ENCODE assay signal across 1 cellular context in the genomic region with DNA sequence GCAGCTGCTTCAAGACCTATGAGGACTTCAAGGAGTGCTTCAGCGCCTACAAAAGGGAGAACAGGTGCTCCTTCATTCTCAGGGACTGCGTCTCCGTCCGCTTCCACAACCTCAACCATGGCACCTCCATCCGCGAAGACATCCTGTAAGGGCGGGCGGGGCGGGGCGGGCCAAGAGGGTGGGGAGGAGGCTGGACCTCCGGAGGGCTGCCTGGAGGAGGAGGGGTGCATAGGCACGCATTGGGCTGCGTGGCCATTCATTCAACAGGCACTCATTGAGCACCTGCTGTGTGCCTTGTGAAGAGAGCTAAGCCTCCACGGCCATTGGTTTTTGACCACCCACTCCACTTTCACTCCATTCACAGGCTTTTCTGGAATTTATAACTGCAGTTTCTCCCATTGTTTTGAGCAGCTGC.
TF ChIP-seq lines count a peak whose summit lies in the region.

No MANE protein-coding gene starts in this region.

TF ChIP-seq in K562, 482 proteins besides CTCF, POLR2A, EP300 and RAD21 (continues in another document):
- TF ChIP-seq CXXC5 (CRISPR knock-in tag; IDR thresholded peaks at IDR 0.05) (peak; percentile 36), RBBP5 (IDR thresholded peaks at IDR 0.05; ENCODE audit: borderline replicate concordance, insufficient read depth, low read length, poor library complexity, severe bottlenecking) (peak; percentile 3), ZFX (CRISPR knock-in tag; IDR thresholded peaks at IDR 0.05) (0 out of 2 replicates have a peak, but pooled peaks have one; percentile 5), ZNF589 (CRISPR knock-in tag; IDR thresholded peaks at IDR 0.05; ENCODE audit: low read depth) (no peak), ZZZ3 (IDR thresholded peaks at IDR 0.05) (no peak), GATA2 (CRISPR knock-in tag; IDR thresholded peaks at IDR 0.05) (no peak), PTRF (tag; IDR thresholded peaks at IDR 0.05) (no peak), NR2C2 (CRISPR knock-in tag; IDR thresholded peaks at IDR 0.05) (no peak), NR2C2 (tag; IDR thresholded peaks at IDR 0.05) (peak; percentile 94), MYBL2 (IDR thresholded peaks at IDR 0.05; ENCODE audit: low read depth) (no peak), MYBL2 (CRISPR knock-in tag; IDR thresholded peaks at IDR 0.05; ENCODE audit: borderline replicate concordance) (no peak), ZNF76 (CRISPR knock-in tag; IDR thresholded peaks at IDR 0.05; ENCODE audit: borderline replicate concordance) (no peak), ZFP36 (IDR thresholded peaks at IDR 0.05; ENCODE audit: low read depth, low read length, partially characterized antibody) (peak; percentile 99), YY1 (IDR thresholded peaks at IDR 0.05; ENCODE audit: borderline replicate concordance in 1 of 3, control insufficient read depth in 1 of 3, extremely low read depth in 1 of 3, insufficient read depth in 3 of 3, insufficient read length in 1 of 3, insufficient replicate concordance in 2 of 3, low read depth in 1 of 3, low read length in 2 of 3) (peak in 1 of 3 experiments; percentile 4), JUND (IDR thresholded peaks at IDR 0.05; ENCODE audit: borderline replicate concordance, low read depth, low read length) (no peak), JUND (tag; IDR thresholded peaks at IDR 0.05; ENCODE audit: borderline replicate concordance, low read depth, low read length) (no peak), ZNF175 (CRISPR knock-in tag; IDR thresholded peaks at IDR 0.05; ENCODE audit: low read depth) (0 out of 2 replicates have a peak, but pooled peaks have one; percentile 1), RCOR1 (IDR thresholded peaks at IDR 0.05; ENCODE audit: borderline replicate concordance in 1 of 2, low read depth in 2 of 2, low read length in 2 of 2) (peak in 1 of 2 experiments; percentile 80; a peak in 2 of 4 replicates), ZNF644 (tag; IDR thresholded peaks at IDR 0.05; ENCODE audit: low read depth) (0 out of 2 replicates have a peak, but pooled peaks have one; percentile 10), PYGO2 (tag; IDR thresholded peaks at IDR 0.05) (no peak), ZNF583 (CRISPR knock-in tag; IDR thresholded peaks at IDR 0.05) (no peak)
- TF ChIP-seq, protein P1, sequence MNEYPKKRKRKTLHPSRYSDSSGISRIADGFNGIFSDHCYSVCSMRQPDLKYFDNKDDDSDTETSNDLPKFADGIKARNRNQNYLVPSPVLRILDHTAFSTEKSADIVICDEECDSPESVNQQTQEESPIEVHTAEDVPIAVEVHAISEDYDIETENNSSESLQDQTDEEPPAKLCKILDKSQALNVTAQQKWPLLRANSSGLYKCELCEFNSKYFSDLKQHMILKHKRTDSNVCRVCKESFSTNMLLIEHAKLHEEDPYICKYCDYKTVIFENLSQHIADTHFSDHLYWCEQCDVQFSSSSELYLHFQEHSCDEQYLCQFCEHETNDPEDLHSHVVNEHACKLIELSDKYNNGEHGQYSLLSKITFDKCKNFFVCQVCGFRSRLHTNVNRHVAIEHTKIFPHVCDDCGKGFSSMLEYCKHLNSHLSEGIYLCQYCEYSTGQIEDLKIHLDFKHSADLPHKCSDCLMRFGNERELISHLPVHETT (CRISPR knock-in tag; conservative IDR thresholded peaks at IDR 0.05 in 1 of 2, IDR thresholded peaks at IDR 0.05 in 1 of 2): 0 out of 4 replicates have a peak, but pooled peaks of 1 of the 2 experiments have one; percentile 35
- TF ChIP-seq, protein P2, sequence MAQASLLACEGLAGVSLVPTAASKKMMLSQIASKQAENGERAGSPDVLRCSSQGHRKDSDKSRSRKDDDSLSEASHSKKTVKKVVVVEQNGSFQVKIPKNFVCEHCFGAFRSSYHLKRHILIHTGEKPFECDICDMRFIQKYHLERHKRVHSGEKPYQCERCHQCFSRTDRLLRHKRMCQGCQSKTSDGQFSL (CRISPR knock-in tag; IDR thresholded peaks at IDR 0.05): no peak
- TF ChIP-seq, protein P2 (tag; IDR thresholded peaks at IDR 0.05): 0 out of 4 replicates have a peak, but pooled peaks of 1 of the 2 experiments have one; percentile 18
- TF ChIP-seq, protein P3, sequence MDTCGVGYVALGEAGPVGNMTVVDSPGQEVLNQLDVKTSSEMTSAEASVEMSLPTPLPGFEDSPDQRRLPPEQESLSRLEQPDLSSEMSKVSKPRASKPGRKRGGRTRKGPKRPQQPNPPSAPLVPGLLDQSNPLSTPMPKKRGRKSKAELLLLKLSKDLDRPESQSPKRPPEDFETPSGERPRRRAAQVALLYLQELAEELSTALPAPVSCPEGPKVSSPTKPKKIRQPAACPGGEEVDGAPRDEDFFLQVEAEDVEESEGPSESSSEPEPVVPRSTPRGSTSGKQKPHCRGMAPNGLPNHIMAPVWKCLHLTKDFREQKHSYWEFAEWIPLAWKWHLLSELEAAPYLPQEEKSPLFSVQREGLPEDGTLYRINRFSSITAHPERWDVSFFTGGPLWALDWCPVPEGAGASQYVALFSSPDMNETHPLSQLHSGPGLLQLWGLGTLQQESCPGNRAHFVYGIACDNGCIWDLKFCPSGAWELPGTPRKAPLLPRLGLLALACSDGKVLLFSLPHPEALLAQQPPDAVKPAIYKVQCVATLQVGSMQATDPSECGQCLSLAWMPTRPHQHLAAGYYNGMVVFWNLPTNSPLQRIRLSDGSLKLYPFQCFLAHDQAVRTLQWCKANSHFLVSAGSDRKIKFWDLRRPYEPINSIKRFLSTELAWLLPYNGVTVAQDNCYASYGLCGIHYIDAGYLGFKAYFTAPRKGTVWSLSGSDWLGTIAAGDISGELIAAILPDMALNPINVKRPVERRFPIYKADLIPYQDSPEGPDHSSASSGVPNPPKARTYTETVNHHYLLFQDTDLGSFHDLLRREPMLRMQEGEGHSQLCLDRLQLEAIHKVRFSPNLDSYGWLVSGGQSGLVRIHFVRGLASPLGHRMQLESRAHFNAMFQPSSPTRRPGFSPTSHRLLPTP (IDR thresholded peaks at IDR 0.05; ENCODE audit: borderline replicate concordance, extremely low read depth, insufficient read length): peak; percentile 83
- TF ChIP-seq, protein P4, sequence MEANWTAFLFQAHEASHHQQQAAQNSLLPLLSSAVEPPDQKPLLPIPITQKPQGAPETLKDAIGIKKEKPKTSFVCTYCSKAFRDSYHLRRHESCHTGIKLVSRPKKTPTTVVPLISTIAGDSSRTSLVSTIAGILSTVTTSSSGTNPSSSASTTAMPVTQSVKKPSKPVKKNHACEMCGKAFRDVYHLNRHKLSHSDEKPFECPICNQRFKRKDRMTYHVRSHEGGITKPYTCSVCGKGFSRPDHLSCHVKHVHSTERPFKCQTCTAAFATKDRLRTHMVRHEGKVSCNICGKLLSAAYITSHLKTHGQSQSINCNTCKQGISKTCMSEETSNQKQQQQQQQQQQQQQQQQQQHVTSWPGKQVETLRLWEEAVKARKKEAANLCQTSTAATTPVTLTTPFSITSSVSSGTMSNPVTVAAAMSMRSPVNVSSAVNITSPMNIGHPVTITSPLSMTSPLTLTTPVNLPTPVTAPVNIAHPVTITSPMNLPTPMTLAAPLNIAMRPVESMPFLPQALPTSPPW (CRISPR knock-in tag; IDR thresholded peaks at IDR 0.05): peak; percentile 82
- TF ChIP-seq, protein P5, sequence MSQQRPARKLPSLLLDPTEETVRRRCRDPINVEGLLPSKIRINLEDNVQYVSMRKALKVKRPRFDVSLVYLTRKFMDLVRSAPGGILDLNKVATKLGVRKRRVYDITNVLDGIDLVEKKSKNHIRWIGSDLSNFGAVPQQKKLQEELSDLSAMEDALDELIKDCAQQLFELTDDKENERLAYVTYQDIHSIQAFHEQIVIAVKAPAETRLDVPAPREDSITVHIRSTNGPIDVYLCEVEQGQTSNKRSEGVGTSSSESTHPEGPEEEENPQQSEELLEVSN (IDR thresholded peaks at IDR 0.05; ENCODE audit: borderline replicate concordance in 1 of 2, extremely low read depth in 1 of 2, insufficient read depth in 1 of 2, insufficient read length in 1 of 2, low read depth in 1 of 2, low read length in 1 of 2, poor library complexity in 1 of 2, severe bottlenecking in 1 of 2): peak in 1 of 2 experiments; percentile 29
- TF ChIP-seq, protein P6, sequence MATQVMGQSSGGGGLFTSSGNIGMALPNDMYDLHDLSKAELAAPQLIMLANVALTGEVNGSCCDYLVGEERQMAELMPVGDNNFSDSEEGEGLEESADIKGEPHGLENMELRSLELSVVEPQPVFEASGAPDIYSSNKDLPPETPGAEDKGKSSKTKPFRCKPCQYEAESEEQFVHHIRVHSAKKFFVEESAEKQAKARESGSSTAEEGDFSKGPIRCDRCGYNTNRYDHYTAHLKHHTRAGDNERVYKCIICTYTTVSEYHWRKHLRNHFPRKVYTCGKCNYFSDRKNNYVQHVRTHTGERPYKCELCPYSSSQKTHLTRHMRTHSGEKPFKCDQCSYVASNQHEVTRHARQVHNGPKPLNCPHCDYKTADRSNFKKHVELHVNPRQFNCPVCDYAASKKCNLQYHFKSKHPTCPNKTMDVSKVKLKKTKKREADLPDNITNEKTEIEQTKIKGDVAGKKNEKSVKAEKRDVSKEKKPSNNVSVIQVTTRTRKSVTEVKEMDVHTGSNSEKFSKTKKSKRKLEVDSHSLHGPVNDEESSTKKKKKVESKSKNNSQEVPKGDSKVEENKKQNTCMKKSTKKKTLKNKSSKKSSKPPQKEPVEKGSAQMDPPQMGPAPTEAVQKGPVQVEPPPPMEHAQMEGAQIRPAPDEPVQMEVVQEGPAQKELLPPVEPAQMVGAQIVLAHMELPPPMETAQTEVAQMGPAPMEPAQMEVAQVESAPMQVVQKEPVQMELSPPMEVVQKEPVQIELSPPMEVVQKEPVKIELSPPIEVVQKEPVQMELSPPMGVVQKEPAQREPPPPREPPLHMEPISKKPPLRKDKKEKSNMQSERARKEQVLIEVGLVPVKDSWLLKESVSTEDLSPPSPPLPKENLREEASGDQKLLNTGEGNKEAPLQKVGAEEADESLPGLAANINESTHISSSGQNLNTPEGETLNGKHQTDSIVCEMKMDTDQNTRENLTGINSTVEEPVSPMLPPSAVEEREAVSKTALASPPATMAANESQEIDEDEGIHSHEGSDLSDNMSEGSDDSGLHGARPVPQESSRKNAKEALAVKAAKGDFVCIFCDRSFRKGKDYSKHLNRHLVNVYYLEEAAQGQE (CRISPR knock-in tag; IDR thresholded peaks at IDR 0.05; ENCODE audit: low read depth): no peak
- TF ChIP-seq, protein P7, sequence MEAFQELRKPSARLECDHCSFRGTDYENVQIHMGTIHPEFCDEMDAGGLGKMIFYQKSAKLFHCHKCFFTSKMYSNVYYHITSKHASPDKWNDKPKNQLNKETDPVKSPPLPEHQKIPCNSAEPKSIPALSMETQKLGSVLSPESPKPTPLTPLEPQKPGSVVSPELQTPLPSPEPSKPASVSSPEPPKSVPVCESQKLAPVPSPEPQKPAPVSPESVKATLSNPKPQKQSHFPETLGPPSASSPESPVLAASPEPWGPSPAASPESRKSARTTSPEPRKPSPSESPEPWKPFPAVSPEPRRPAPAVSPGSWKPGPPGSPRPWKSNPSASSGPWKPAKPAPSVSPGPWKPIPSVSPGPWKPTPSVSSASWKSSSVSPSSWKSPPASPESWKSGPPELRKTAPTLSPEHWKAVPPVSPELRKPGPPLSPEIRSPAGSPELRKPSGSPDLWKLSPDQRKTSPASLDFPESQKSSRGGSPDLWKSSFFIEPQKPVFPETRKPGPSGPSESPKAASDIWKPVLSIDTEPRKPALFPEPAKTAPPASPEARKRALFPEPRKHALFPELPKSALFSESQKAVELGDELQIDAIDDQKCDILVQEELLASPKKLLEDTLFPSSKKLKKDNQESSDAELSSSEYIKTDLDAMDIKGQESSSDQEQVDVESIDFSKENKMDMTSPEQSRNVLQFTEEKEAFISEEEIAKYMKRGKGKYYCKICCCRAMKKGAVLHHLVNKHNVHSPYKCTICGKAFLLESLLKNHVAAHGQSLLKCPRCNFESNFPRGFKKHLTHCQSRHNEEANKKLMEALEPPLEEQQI (IDR thresholded peaks at IDR 0.05): no peak
- TF ChIP-seq, protein P8, sequence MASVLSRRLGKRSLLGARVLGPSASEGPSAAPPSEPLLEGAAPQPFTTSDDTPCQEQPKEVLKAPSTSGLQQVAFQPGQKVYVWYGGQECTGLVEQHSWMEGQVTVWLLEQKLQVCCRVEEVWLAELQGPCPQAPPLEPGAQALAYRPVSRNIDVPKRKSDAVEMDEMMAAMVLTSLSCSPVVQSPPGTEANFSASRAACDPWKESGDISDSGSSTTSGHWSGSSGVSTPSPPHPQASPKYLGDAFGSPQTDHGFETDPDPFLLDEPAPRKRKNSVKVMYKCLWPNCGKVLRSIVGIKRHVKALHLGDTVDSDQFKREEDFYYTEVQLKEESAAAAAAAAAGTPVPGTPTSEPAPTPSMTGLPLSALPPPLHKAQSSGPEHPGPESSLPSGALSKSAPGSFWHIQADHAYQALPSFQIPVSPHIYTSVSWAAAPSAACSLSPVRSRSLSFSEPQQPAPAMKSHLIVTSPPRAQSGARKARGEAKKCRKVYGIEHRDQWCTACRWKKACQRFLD (CRISPR knock-in tag; IDR thresholded peaks at IDR 0.05): 0 out of 2 replicates have a peak, but pooled peaks have one; percentile 4
- TF ChIP-seq, protein P9, sequence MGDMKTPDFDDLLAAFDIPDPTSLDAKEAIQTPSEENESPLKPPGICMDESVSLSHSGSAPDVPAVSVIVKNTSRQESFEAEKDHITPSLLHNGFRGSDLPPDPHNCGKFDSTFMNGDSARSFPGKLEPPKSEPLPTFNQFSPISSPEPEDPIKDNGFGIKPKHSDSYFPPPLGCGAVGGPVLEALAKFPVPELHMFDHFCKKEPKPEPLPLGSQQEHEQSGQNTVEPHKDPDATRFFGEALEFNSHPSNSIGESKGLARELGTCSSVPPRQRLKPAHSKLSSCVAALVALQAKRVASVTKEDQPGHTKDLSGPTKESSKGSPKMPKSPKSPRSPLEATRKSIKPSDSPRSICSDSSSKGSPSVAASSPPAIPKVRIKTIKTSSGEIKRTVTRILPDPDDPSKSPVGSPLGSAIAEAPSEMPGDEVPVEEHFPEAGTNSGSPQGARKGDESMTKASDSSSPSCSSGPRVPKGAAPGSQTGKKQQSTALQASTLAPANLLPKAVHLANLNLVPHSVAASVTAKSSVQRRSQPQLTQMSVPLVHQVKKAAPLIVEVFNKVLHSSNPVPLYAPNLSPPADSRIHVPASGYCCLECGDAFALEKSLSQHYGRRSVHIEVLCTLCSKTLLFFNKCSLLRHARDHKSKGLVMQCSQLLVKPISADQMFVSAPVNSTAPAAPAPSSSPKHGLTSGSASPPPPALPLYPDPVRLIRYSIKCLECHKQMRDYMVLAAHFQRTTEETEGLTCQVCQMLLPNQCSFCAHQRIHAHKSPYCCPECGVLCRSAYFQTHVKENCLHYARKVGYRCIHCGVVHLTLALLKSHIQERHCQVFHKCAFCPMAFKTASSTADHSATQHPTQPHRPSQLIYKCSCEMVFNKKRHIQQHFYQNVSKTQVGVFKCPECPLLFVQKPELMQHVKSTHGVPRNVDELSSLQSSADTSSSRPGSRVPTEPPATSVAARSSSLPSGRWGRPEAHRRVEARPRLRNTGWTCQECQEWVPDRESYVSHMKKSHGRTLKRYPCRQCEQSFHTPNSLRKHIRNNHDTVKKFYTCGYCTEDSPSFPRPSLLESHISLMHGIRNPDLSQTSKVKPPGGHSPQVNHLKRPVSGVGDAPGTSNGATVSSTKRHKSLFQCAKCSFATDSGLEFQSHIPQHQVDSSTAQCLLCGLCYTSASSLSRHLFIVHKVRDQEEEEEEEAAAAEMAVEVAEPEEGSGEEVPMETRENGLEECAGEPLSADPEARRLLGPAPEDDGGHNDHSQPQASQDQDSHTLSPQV (IDR thresholded peaks at IDR 0.05): peak; percentile 58; the same call in 1 of the 2 replicates
